Comparison of ENCODE assay signal across 1 cellular context in genomic region chr22:46596819-46597218, GRCh38.
TF ChIP-seq lines count a peak whose summit lies in the region.

No MANE protein-coding gene starts in this region.

TF ChIP-seq in HCT116, 20 proteins besides CTCF, POLR2A, EP300 and RAD21 (continued from another document):
- TF ChIP-seq REST (IDR thresholded peaks at IDR 0.05; ENCODE audit: low read depth) (no peak), SRF (IDR thresholded peaks at IDR 0.05; ENCODE audit: low read depth) (no peak), TCF7L2 (IDR thresholded peaks at IDR 0.05; ENCODE audit: borderline replicate concordance, extremely low read depth, insufficient read depth, insufficient read length) (no peak), POLR2AphosphoS5 (IDR thresholded peaks at IDR 0.05; ENCODE audit: low read depth, low read length) (peak; percentile 30; the same call in 1 of the 2 replicates), EGR1 (IDR thresholded peaks at IDR 0.05; ENCODE audit: low read depth) (no peak)
